Comparison of ENCODE assay signal across 30 cellular contexts in genomic region chr1:30771005-30771404, GRCh38. TPM values are rescaled to one million over a fixed set of nuclear protein-coding genes. Genes with fewer than 3 reads are reported as not detected.
"Had no signal": no experiment of that assay in that cellular context is flagged by ENCODE, and none has a peak within 500 bp of the region (broad histone marks: within the 10 kb centered on the region; RNA-seq: fewer than 3 reads in every experiment).

No MANE protein-coding gene starts in this region.

- H3K4me3 Mint-ChIP-seq: stimulated activated effector memory CD8-positive, alpha-beta T cell treated with anti-CD3 and anti-CD28 coated beads, Interleukin-12 subunit alpha, Interleukin-12 subunit beta, amount 100 ng/mL, for 72 hours; stimulated activated naive B cell treated with anti-CD40 and anti-IgM and Interleukin-4, amounts not matched to agents 10 μg/mL and 1 μg/mL and 100 μg/mL, for 72 hours; stimulated activated naive CD8-positive, alpha-beta T cell treated with anti-CD3 and anti-CD28 coated beads, Interleukin-15, amount 100 ng/mL, for 72 hours; stimulated activated naive CD8-positive, alpha-beta T cell treated with anti-CD3 and anti-CD28 coated beads, Interleukin-15, Interleukin-2, amounts not matched to agents 100 ng/mL and 50 ng/mL, for 24 hours; type B pancreatic cell had no signal

- H3K27ac Mint-ChIP-seq: stimulated activated effector memory CD8-positive, alpha-beta T cell treated with anti-CD3 and anti-CD28 coated beads, Interleukin-12 subunit alpha, Interleukin-12 subunit beta, amount 100 ng/mL, for 72 hours; stimulated activated naive B cell treated with anti-CD40 and anti-IgM and Interleukin-4, amounts not matched to agents 10 μg/mL and 1 μg/mL and 100 μg/mL, for 72 hours; stimulated activated naive CD8-positive, alpha-beta T cell treated with anti-CD3 and anti-CD28 coated beads, Interleukin-15, Interleukin-2, amounts not matched to agents 100 ng/mL and 50 ng/mL, for 24 hours; type B pancreatic cell had no signal

- H3K4me1 ChIP-seq: stomach, suprapubic skin, testis, thyroid gland, transverse colon, upper lobe of left lung, upper lobe of right lung, uterus had no signal

- H3K27ac ChIP-seq: stomach, suprapubic skin, testis, thoracic aorta, thyroid gland, tibial artery, tibial nerve, transverse colon, upper lobe of left lung, upper lobe of right lung, uterus had no signal

- H3K9me3 ChIP-seq: stomach, suprapubic skin, testis, thoracic aorta, thyroid gland, tibial artery, tibial nerve, transverse colon, upper lobe of left lung, upper lobe of right lung, uterus had no signal

- H3K9me3 Mint-ChIP-seq: stimulated activated effector memory CD8-positive, alpha-beta T cell treated with anti-CD3 and anti-CD28 coated beads, Interleukin-12 subunit alpha, Interleukin-12 subunit beta, amount 100 ng/mL, for 72 hours; stimulated activated naive B cell treated with anti-CD40 and anti-IgM and Interleukin-4, amounts not matched to agents 10 μg/mL and 1 μg/mL and 100 μg/mL, for 72 hours; stimulated activated naive CD8-positive, alpha-beta T cell treated with anti-CD3 and anti-CD28 coated beads, Interleukin-15, amount 100 ng/mL, for 72 hours; stimulated activated naive CD8-positive, alpha-beta T cell treated with anti-CD3 and anti-CD28 coated beads, Interleukin-15, Interleukin-2, amounts not matched to agents 100 ng/mL and 50 ng/mL, for 24 hours; type B pancreatic cell had no signal

- H3K36me3 Mint-ChIP-seq: type B pancreatic cell had no signal

- H3K27me3 ChIP-seq: stomach, suprapubic skin, testis, thyroid gland, tibial nerve, transverse colon, upper lobe of left lung, upper lobe of right lung, uterus had no signal

- H3K36me3 ChIP-seq: stomach, suprapubic skin, thoracic aorta, thyroid gland, tibial artery, tibial nerve, transverse colon, upper lobe of left lung, upper lobe of right lung, uterus had no signal

- FAIRE-seq: urothelium cell line had no signal

- DNase-seq: stimulated activated CD4-positive, alpha-beta T cell treated with anti-CD3 and anti-CD28 coated beads, Interleukin-2, amount 100 ng/mL, for 24 hours; stimulated activated CD4-positive, alpha-beta T cell treated with anti-CD3 and anti-CD28 coated beads, Interleukin-2, amount 100 ng/mL, for 48 hours; stimulated activated CD4-positive, alpha-beta T cell treated with anti-CD3 and anti-CD28 coated beads, Interleukin-4, amount 100 ng/mL, for 1 hour; stimulated activated CD4-positive, alpha-beta T cell treated with anti-CD3 and anti-CD28 coated beads, Interleukin-4, amount 100 ng/mL, for 24 hours; stimulated activated CD4-positive, alpha-beta T cell treated with anti-CD3 and anti-CD28 coated beads, Interleukin-4, amount 100 ng/mL, for 4 hours; stimulated activated CD8-positive, alpha-beta memory T cell treated with anti-CD3 and anti-CD28 coated beads, Interleukin-4, amount 100 ng/mL, for 48 hours; stimulated activated naive B cell treated with anti-CD40 and anti-IgM and Interleukin-4, amounts not matched to agents 10 μg/mL and 1 μg/mL and 100 μg/mL, for 72 hours; stimulated activated naive CD4-positive, alpha-beta T cell; stimulated activated naive CD4-positive, alpha-beta T cell treated with Interleukin-2 at 50 U/mL for 16 hours; stimulated activated naive CD8-positive, alpha-beta T cell treated with anti-CD3 and anti-CD28 coated beads, Interleukin-15, amount 100 ng/mL, for 72 hours; stimulated activated naive CD8-positive, alpha-beta T cell treated with anti-CD3 and anti-CD28 coated beads, Interleukin-15, Interleukin-2, amounts not matched to agents 100 U/mL and 50 U/mL, for 24 hours; stomach; substantia nigra; testis; thyroid gland; tibial artery; transverse colon; trophoblast cell; upper lobe of left lung; upper lobe of right lung; uterus had no signal

- H3K4me3 ChIP-seq: stomach, suprapubic skin, testis, thoracic aorta, thyroid gland, tibial artery, tibial nerve, transverse colon, upper lobe of left lung, upper lobe of right lung, uterus had no signal

- H3K27me3 Mint-ChIP-seq: stimulated activated naive B cell treated with anti-CD40 and anti-IgM and Interleukin-4, amounts not matched to agents 10 μg/mL and 1 μg/mL and 100 μg/mL, for 72 hours; stimulated activated naive CD8-positive, alpha-beta T cell treated with anti-CD3 and anti-CD28 coated beads, Interleukin-15, amount 100 ng/mL, for 72 hours; stimulated activated naive CD8-positive, alpha-beta T cell treated with anti-CD3 and anti-CD28 coated beads, Interleukin-15, Interleukin-2, amounts not matched to agents 100 ng/mL and 50 ng/mL, for 24 hours; type B pancreatic cell had no signal

- ATAC-seq: stimulated activated effector memory CD8-positive, alpha-beta T cell treated with anti-CD3 and anti-CD28 coated beads, Interleukin-12 subunit alpha, Interleukin-12 subunit beta, amount 100 ng/mL, for 72 hours; stimulated activated naive B cell treated with anti-CD40 and anti-IgM and Interleukin-4, amounts not matched to agents 10 μg/mL and 1 μg/mL and 100 μg/mL, for 72 hours; stimulated activated naive CD8-positive, alpha-beta T cell treated with anti-CD3 and anti-CD28 coated beads, Interleukin-15, amount 100 ng/mL, for 72 hours; stimulated activated naive CD8-positive, alpha-beta T cell treated with anti-CD3 and anti-CD28 coated beads, Interleukin-15, Interleukin-2, amounts not matched to agents 100 U/mL and 50 U/mL, for 24 hours; upper lobe of right lung had no signal

RNA-seq across cellular contexts. Expression of gene MATN1, which starts 47.6 kb away (rescaled TPM):
- total RNA-seq: subcutaneous adipose tissue, tibial nerve, transverse colon, upper lobe of right lung, ureter had no signal
- polyA plus RNA-seq: stomach had no signal
